Comparison of ENCODE assay signal across 1 cellular context in the genomic region with DNA sequence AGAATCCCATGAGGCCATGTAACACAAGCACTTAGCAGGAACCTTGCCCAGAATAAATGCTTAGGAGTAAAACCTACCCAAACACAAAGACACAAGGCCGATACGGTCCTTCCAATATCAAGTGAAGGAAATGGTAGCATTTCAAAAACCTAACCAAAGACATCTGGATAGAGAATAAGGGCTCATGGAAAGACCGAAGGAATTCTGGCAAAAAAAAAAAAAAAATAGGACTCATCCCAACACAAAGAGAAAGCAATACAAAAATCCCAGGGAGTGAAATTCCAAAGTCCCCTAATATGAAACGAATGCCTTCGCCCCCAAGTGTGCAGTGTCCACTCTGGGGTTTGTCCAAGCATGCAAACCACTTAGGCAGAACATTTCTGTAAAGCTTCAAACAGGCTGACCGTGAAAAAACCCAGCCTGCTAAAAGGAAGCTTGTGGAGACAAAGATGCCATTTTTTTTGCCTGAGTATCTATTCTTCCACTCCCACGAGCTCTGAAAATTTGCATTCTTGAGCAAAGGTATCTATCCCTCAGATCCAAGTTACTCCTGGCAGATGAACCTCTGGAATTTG.
TF ChIP-seq lines count a peak whose summit lies in the region.

No MANE protein-coding gene starts in this region.

TF ChIP-seq in HEK293, 187 proteins besides CTCF, POLR2A, EP300 and RAD21 (continued from another document):
- TF ChIP-seq, protein P1, sequence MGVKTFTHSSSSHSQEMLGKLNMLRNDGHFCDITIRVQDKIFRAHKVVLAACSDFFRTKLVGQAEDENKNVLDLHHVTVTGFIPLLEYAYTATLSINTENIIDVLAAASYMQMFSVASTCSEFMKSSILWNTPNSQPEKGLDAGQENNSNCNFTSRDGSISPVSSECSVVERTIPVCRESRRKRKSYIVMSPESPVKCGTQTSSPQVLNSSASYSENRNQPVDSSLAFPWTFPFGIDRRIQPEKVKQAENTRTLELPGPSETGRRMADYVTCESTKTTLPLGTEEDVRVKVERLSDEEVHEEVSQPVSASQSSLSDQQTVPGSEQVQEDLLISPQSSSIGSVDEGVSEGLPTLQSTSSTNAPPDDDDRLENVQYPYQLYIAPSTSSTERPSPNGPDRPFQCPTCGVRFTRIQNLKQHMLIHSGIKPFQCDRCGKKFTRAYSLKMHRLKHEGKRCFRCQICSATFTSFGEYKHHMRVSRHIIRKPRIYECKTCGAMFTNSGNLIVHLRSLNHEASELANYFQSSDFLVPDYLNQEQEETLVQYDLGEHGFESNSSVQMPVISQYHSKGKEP (tag by site-specific recombination; IDR thresholded peaks at IDR 0.05) = no peak
- TF ChIP-seq ZNF239 (tag by site-specific recombination; IDR thresholded peaks at IDR 0.05) (no peak), ZNF629 (tag by site-specific recombination; IDR thresholded peaks at IDR 0.05) (no peak), ZNF223 (tag by site-specific recombination; IDR thresholded peaks at IDR 0.05) (no peak), ZFP41 (tag by site-specific recombination; IDR thresholded peaks at IDR 0.05; ENCODE audit: borderline replicate concordance) (no peak), ZNF48 (tag by site-specific recombination; IDR thresholded peaks at IDR 0.05) (no peak), ZNF211 (tag by site-specific recombination; IDR thresholded peaks at IDR 0.05; ENCODE audit: low read depth) (no peak), ZNF37A (tag by site-specific recombination; IDR thresholded peaks at IDR 0.05) (no peak), ZIC2 (tag by site-specific recombination; IDR thresholded peaks at IDR 0.05) (no peak)
- TF ChIP-seq, protein P2, sequence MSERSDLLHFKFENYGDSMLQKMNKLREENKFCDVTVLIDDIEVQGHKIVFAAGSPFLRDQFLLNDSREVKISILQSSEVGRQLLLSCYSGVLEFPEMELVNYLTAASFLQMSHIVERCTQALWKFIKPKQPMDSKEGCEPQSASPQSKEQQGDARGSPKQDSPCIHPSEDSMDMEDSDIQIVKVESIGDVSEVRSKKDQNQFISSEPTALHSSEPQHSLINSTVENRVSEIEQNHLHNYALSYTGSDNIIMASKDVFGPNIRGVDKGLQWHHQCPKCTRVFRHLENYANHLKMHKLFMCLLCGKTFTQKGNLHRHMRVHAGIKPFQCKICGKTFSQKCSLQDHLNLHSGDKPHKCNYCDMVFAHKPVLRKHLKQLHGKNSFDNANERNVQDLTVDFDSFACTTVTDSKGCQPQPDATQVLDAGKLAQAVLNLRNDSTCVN (tag by site-specific recombination; optimal IDR thresholded peaks at IDR 0.05) = no peak
